Comparison of ENCODE assay signal across 12 cellular contexts in the genomic region with DNA sequence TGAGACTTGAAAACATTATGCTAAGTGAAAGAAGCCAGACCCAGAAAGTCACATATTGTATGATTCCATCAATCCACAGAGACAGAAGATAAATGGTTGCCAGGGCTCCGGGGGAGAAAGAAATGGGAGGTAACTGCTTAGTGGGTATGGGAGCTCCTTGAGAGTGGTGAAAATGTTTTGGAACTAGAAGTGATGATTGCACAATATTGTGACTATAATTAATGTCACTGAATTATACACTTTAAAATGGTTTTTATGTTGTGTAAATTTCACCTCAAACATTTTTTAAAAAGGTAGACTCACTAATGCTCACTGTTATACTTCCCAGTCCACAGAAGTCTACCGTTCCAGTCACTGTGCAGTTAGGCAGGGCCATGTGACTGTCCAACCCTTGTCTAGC. TPM values are rescaled to one million over a fixed set of nuclear protein-coding genes. Genes with fewer than 3 reads are reported as not detected.
"Had no signal": no experiment of that assay in that cellular context is flagged by ENCODE, and none has a peak within 500 bp of the region (broad histone marks: within the 10 kb centered on the region; RNA-seq: fewer than 3 reads in every experiment).

No MANE protein-coding gene starts in this region.

- ATAC-seq: GM23338, HCT116 had no signal

- H3K27ac Mint-ChIP-seq: GM23338, H9, HFFc6 had no signal

- H3K9ac ChIP-seq: GM23248 had no signal

- H2AFZ ChIP-seq: GM23248, GM23338 had no signal

- H3K4me3 ChIP-seq: GM23248, GM23338, HAP-1 had no signal

- H3K9me3 ChIP-seq: HAP-1 had no signal

- FAIRE-seq: H1, H54 had no signal

- H3K4me2 ChIP-seq: GM23338 had no signal

- H3K9me3 Mint-ChIP-seq: GM23338, H9, HFFc6 had no signal

- H3K36me3 ChIP-seq: HAP-1 had no signal

- H3K4me3 Mint-ChIP-seq: GM23338, H9, HFFc6 had no signal

- H3K27ac ChIP-seq: GM23248 had no signal

- H3K4me1 Mint-ChIP-seq: GM23338, H9 had no signal

- DNase-seq: GM23248, GOT3, H7, H9, HCEC 1CT, HFFc6 had no signal

RNA-seq across cellular contexts. Expression of a gene that starts 54.0 kb away (rescaled TPM):
- total RNA-seq: GM23248, GM23338, H1, H4, H7, HFFc6 had no signal
- polyA plus RNA-seq: GM23248, GM23338 had no signal
